Comparison of ENCODE assay signal across 1 cellular context in genomic region chr11:68837583-68838571, GRCh38.
TF ChIP-seq lines count a peak whose summit lies in the region.

No MANE protein-coding gene starts in this region.

TF ChIP-seq in GM23338, 12 proteins besides CTCF, POLR2A, EP300 and RAD21 (continued from another document):
- TF ChIP-seq REST (IDR thresholded peaks at IDR 0.05; ENCODE audit: unreplicated experiment) (no peak), EZH2 (IDR thresholded peaks at IDR 0.05; ENCODE audit: low read depth, unreplicated experiment) (no peak), STAT1 (IDR thresholded peaks at IDR 0.05; ENCODE audit: unreplicated experiment) (no peak), POLR2AphosphoS5 (IDR thresholded peaks at IDR 0.05; ENCODE audit: low read depth) (no peak), CREB1 (CRISPR knock-in tag; IDR thresholded peaks at IDR 0.05; ENCODE audit: low read depth) (no peak)
